In the genomic region with DNA sequence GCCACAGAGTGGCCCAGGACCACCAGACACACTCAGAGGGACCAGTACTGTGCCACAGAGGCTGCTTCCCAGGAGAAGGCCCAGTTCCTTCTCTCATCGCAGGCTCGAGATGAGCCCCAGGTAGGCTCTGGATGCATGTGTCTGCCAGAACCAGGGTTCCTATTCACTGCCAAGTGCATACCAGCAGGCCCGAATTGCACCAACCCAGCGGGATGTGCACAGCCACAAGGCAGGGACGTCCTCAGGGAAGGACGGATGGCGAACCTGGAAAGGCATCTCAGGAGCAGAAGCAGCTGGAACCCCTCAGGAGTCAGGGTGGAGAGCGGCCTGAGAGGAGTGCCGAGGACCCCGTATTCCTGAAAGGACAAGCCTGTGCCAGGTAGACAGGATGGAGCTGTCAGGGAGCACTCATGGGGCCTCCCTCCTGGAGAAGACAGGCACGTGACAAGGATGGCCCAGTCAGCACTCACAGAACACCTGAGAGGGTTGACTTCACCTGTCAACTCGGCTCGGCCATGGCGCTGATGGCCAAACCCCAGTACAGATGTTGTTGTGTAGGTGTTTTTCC, we compare ENCODE assay signal across 23 cellular contexts.
DNase-seq lines count a peak whose midpoint lies in the region; ATAC-seq and TF ChIP-seq lines count a peak whose summit lies in the region.
"Had no signal": no experiment of that assay in that cellular context is flagged by ENCODE, and none has a peak within 500 bp of the region (broad histone marks: within the 10 kb centered on the region; RNA-seq: fewer than 3 reads in every experiment).

No MANE protein-coding gene starts in this region.

- H3K4me3 ChIP-seq in coronary artery: no peak overlapping the region
- no peak overlapping the region for H3K4me3 ChIP-seq in naive thymus-derived CD4-positive, alpha-beta T cell (ENCODE audit: low read length)
- H3K4me3 ChIP-seq in spleen: no peak overlapping the region

- intact Hi-C loops in naive thymus-derived CD4-positive, alpha-beta T cell (cut with micrococcal nuclease): no loop called here
- intact Hi-C loops in spleen (cut with DNase I; ENCODE audit: low total_unique reads): no loop called here

- CTCF ChIA-PET in activated CD8-positive, alpha-beta memory T cell treated with anti-CD3 and anti-CD28 coated beads, Interleukin-2, amount 10 ng/mL, durations not matched to agents 7 days and 5 days (lab: Charles Lee): no interaction called here
- CTCF ChIA-PET in naive thymus-derived CD4-positive, alpha-beta T cell (lab: Charles Lee): no interaction called here

- no peaks in the 10 kb centered on the region for H3K36me3 ChIP-seq in naive thymus-derived CD4-positive, alpha-beta T cell (ENCODE audit: control insufficient read depth in 2 of 3, insufficient read depth in 3 of 3, low read length in 3 of 3)
- no peaks in the 10 kb centered on the region for H3K36me3 ChIP-seq in spleen

- no peaks in the 10 kb centered on the region for H3K4me1 Mint-ChIP-seq in activated CD8-positive, alpha-beta memory T cell treated with anti-CD3 and anti-CD28 coated beads, Interleukin-2, amount 10 ng/mL, durations not matched to agents 7 days and 5 days
- peaks cover 0 to 3% (median 0%) of the 10 kb centered on the region in 7 donors for H3K4me1 Mint-ChIP-seq in naive thymus-derived CD4-positive, alpha-beta T cell
- H3K4me1 Mint-ChIP-seq: CD4-positive, alpha-beta memory T cell had no signal

- H3K27me3 Mint-ChIP-seq in activated CD8-positive, alpha-beta memory T cell treated with anti-CD3 and anti-CD28 coated beads, Interleukin-2, amount 10 ng/mL, durations not matched to agents 7 days and 5 days: no peaks in the 10 kb centered on the region
- peaks cover 0 to 7% (median 0%) of the 10 kb centered on the region in 5 donors for H3K27me3 Mint-ChIP-seq in naive thymus-derived CD4-positive, alpha-beta T cell
- H3K27me3 Mint-ChIP-seq: CD4-positive, alpha-beta memory T cell had no signal

- no peak overlapping the region for H3K27ac Mint-ChIP-seq in activated CD8-positive, alpha-beta memory T cell treated with anti-CD3 and anti-CD28 coated beads, Interleukin-2, amount 10 ng/mL, durations not matched to agents 7 days and 5 days
- H3K27ac Mint-ChIP-seq in naive thymus-derived CD4-positive, alpha-beta T cell: no peak overlapping the region
- H3K27ac Mint-ChIP-seq: CD4-positive, alpha-beta memory T cell had no signal

- H3K27ac ChIP-seq in coronary artery: no peak overlapping the region
- no peak overlapping the region for H3K27ac ChIP-seq in naive thymus-derived CD4-positive, alpha-beta T cell (ENCODE audit: low read depth, low read length)
- no peak overlapping the region for H3K27ac ChIP-seq in spleen
- H3K27ac ChIP-seq: RWPE1 had no signal

- TF ChIP-seq CTCF in coronary artery (IDR thresholded peaks at IDR 0.05): no peak
- no peak for TF ChIP-seq CTCF in spleen (IDR thresholded peaks at IDR 0.05 in 8 of 11, conservative IDR thresholded peaks at IDR 0.05 in 3 of 11)

- no peaks in the 10 kb centered on the region for H3K36me3 Mint-ChIP-seq in activated CD8-positive, alpha-beta memory T cell treated with anti-CD3 and anti-CD28 coated beads, Interleukin-2, amount 10 ng/mL, durations not matched to agents 7 days and 5 days
- no peaks in the 10 kb centered on the region for H3K36me3 Mint-ChIP-seq in naive thymus-derived CD4-positive, alpha-beta T cell
- H3K36me3 Mint-ChIP-seq: CD4-positive, alpha-beta memory T cell had no signal

- H3K27me3 ChIP-seq in naive thymus-derived CD4-positive, alpha-beta T cell (ENCODE audit: control insufficient read depth in 2 of 2, insufficient read depth in 2 of 2, low read length in 2 of 2): no peaks in the 10 kb centered on the region
- peaks cover 0 to 6% (median 0%) of the 10 kb centered on the region in 7 donors for H3K27me3 ChIP-seq in spleen (replicated peaks in 1 of 7)

- DNase-seq in activated CD8-positive, alpha-beta memory T cell treated with anti-CD3 and anti-CD28 coated beads, Interleukin-2, amount 10 ng/mL, durations not matched to agents 7 days and 5 days: peak; percentile 35
- DNase-seq in coronary artery (ENCODE audit: low spot score) (peak; percentile 52), spleen (peak; percentile 49), NCI-H1436 (lab: John Stamatoyannopoulos, UW) (no peak), DMS 273 treated with DMSO at 0.1 percent for 48 hours (lab: John Stamatoyannopoulos, UW) (no peak)
- DNase-seq in naive thymus-derived CD4-positive, alpha-beta T cell: no peak
- DNase-seq: C1 segment of cervical spinal cord; CD4-positive, alpha-beta memory T cell; DMS153; DND-41; NCI-H1092; NCI-H1417 treated with DMSO at 0.1 percent for 48 hours; NCI-H187; NCI-H2081 treated with DMSO at 0.1 percent for 48 hours; NCI-H2171; NCI-H226; NCI-H510A; NCI-H69; SHP77 had no signal

- H3K4me3 Mint-ChIP-seq in activated CD8-positive, alpha-beta memory T cell treated with anti-CD3 and anti-CD28 coated beads, Interleukin-2, amount 10 ng/mL, durations not matched to agents 7 days and 5 days: no peak overlapping the region
- no peak overlapping the region for H3K4me3 Mint-ChIP-seq in naive thymus-derived CD4-positive, alpha-beta T cell
- H3K4me3 Mint-ChIP-seq: CD4-positive, alpha-beta memory T cell had no signal

- POLR2A ChIA-PET in naive thymus-derived CD4-positive, alpha-beta T cell (lab: Charles Lee): no interaction called here

- H3K9me3 ChIP-seq in naive thymus-derived CD4-positive, alpha-beta T cell (ENCODE audit: control insufficient read depth in 2 of 3, low read length in 3 of 3): no peaks in the 10 kb centered on the region
- no peaks in the 10 kb centered on the region for H3K9me3 ChIP-seq in spleen

- H3K9me3 Mint-ChIP-seq in activated CD8-positive, alpha-beta memory T cell treated with anti-CD3 and anti-CD28 coated beads, Interleukin-2, amount 10 ng/mL, durations not matched to agents 7 days and 5 days (ENCODE audit: low read depth): no peaks in the 10 kb centered on the region
- peaks cover 0 to 6% (median 0%) of the 10 kb centered on the region in 11 donors for H3K9me3 Mint-ChIP-seq in naive thymus-derived CD4-positive, alpha-beta T cell
- H3K9me3 Mint-ChIP-seq: CD4-positive, alpha-beta memory T cell had no signal

- H3K4me1 ChIP-seq in naive thymus-derived CD4-positive, alpha-beta T cell (ENCODE audit: control insufficient read depth in 2 of 2, insufficient read depth in 2 of 2, low read length in 2 of 2): no peaks in the 10 kb centered on the region
- H3K4me1 ChIP-seq in spleen: no peaks in the 10 kb centered on the region

- no peak for ATAC-seq in activated CD8-positive, alpha-beta memory T cell treated with anti-CD3 and anti-CD28 coated beads, Interleukin-2, amount 10 ng/mL, durations not matched to agents 7 days and 5 days
- ATAC-seq in naive thymus-derived CD4-positive, alpha-beta T cell: peak; percentile 12
- no peak for ATAC-seq in activated CD4-positive, CD25-positive, alpha-beta regulatory T cell treated with anti-CD3 and anti-CD28 coated beads, Interleukin-2, amount 50 U/mL, for 24 hours
- ATAC-seq: HCT116, Panc1 had no signal

- TF ChIP-seq POLR2A in spleen (IDR thresholded peaks at IDR 0.05): no peak

- WGBS in spleen, 5 donors: 93 to 97% (median 95%) methylated on average over 12 to 14 of the region's 14 CpGs

Comparison
In these comparisons a context has a peak if more than half of its experiments do, and no peak if none do; other contexts are left out.
1. DNase-seq: peak in activated CD8-positive, alpha-beta memory T cell treated with anti-CD3 and anti-CD28 coated beads, Interleukin-2, amount 10 ng/mL, durations not matched to agents 7 days and 5 days (single experiment), coronary artery (single experiment) and spleen (single experiment); none in naive thymus-derived CD4-positive, alpha-beta T cell (0 of 9), NCI-H1436 (single experiment) and DMS 273 treated with DMSO at 0.1 percent for 48 hours (single experiment).